ENCODE assay signal across 1 cellular context in the genomic region with DNA sequence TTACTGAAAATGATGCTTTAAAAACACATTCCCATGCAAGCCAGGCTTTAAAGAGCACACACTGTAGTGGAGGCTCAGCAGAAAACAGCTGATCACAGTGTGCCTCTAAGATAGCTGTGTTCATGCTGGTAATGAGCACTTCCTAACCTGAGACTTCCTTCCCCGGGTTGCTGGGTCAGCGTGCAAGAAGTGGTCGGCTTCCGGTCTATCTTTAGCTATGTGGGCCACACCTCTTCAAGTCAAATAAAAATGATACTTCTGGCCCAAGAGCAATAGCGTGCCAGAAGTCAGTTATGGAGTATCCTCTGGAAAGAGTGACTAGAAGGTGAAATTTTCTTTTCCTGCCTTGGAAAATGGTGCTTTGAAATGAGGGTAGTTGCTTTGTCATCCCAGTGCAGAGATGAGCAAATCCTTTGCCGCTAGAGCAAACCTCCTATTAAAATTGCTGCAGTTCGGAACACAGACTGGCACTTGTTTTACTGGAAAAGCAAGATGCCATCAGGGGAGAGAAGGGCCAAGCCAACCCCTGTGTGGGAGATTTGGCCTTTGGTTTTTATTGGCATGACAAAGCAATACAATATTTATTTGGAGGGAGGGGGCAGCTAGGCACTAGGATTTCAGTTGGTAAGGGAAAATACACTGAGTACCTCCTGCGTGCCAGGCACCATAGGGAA.
TF ChIP-seq lines count a peak whose summit lies in the region.

No MANE protein-coding gene starts in this region.

TF ChIP-seq in K562, 482 proteins besides CTCF, POLR2A, EP300 and RAD21 (continued from another document and continues in another):
- TF ChIP-seq, protein P1, sequence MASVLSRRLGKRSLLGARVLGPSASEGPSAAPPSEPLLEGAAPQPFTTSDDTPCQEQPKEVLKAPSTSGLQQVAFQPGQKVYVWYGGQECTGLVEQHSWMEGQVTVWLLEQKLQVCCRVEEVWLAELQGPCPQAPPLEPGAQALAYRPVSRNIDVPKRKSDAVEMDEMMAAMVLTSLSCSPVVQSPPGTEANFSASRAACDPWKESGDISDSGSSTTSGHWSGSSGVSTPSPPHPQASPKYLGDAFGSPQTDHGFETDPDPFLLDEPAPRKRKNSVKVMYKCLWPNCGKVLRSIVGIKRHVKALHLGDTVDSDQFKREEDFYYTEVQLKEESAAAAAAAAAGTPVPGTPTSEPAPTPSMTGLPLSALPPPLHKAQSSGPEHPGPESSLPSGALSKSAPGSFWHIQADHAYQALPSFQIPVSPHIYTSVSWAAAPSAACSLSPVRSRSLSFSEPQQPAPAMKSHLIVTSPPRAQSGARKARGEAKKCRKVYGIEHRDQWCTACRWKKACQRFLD (CRISPR knock-in tag; IDR thresholded peaks at IDR 0.05): no peak
- 0 out of 2 replicates have a peak, but pooled peaks have one; percentile 38 for TF ChIP-seq NKRF (IDR thresholded peaks at IDR 0.05; ENCODE audit: borderline replicate concordance)
- TF ChIP-seq, protein P2, sequence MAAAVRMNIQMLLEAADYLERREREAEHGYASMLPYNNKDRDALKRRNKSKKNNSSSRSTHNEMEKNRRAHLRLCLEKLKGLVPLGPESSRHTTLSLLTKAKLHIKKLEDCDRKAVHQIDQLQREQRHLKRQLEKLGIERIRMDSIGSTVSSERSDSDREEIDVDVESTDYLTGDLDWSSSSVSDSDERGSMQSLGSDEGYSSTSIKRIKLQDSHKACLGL (CRISPR knock-in tag; IDR thresholded peaks at IDR 0.05; ENCODE audit: borderline replicate concordance, poor library complexity, severe bottlenecking): no peak
- TF ChIP-seq CREBBP (IDR thresholded peaks at IDR 0.05; ENCODE audit: low read depth, low read length): no peak
- TF ChIP-seq, protein P3, sequence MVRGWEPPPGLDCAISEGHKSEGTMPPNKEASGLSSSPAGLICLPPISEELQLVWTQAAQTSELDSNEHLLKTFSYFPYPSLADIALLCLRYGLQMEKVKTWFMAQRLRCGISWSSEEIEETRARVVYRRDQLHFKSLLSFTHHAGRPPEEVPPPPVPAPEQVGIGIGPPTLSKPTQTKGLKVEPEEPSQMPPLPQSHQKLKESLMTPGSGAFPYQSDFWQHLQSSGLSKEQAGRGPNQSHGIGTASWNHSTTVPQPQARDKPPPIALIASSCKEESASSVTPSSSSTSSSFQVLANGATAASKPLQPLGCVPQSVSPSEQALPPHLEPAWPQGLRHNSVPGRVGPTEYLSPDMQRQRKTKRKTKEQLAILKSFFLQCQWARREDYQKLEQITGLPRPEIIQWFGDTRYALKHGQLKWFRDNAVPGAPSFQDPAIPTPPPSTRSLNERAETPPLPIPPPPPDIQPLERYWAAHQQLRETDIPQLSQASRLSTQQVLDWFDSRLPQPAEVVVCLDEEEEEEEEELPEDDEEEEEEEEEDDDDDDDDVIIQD (CRISPR knock-in tag; IDR thresholded peaks at IDR 0.05): no peak
- TF ChIP-seq, protein P4, sequence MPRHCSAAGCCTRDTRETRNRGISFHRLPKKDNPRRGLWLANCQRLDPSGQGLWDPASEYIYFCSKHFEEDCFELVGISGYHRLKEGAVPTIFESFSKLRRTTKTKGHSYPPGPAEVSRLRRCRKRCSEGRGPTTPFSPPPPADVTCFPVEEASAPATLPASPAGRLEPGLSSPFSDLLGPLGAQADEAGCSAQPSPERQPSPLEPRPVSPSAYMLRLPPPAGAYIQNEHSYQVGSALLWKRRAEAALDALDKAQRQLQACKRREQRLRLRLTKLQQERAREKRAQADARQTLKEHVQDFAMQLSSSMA (CRISPR knock-in tag; IDR thresholded peaks at IDR 0.05): no peak
- TF ChIP-seq TEAD2 (tag; IDR thresholded peaks at IDR 0.05): no peak
- TF ChIP-seq TAF15 (IDR thresholded peaks at IDR 0.05; ENCODE audit: low read depth, low read length): no peak
- TF ChIP-seq, protein P5, sequence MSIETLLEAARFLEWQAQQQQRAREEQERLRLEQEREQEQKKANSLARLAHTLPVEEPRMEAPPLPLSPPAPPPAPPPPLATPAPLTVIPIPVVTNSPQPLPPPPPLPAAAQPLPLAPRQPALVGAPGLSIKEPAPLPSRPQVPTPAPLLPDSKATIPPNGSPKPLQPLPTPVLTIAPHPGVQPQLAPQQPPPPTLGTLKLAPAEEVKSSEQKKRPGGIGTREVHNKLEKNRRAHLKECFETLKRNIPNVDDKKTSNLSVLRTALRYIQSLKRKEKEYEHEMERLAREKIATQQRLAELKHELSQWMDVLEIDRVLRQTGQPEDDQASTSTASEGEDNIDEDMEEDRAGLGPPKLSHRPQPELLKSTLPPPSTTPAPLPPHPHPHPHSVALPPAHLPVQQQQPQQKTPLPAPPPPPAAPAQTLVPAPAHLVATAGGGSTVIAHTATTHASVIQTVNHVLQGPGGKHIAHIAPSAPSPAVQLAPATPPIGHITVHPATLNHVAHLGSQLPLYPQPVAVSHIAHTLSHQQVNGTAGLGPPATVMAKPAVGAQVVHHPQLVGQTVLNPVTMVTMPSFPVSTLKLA (conservative IDR thresholded peaks at IDR 0.05): peak; percentile 23 to 62; a peak in 2 of 4 replicates
- no peak for TF ChIP-seq MYBL2 (IDR thresholded peaks at IDR 0.05; ENCODE audit: low read depth)
- TF ChIP-seq MYBL2 (CRISPR knock-in tag; IDR thresholded peaks at IDR 0.05; ENCODE audit: borderline replicate concordance): no peak
- no peak for TF ChIP-seq THRB (CRISPR knock-in tag; conservative IDR thresholded peaks at IDR 0.05)
- TF ChIP-seq SUPT5H (IDR thresholded peaks at IDR 0.05): no peak
- peak; percentile 68; the same call in 1 of the 2 replicates for TF ChIP-seq ARID1B (IDR thresholded peaks at IDR 0.05)
- TF ChIP-seq THRA (IDR thresholded peaks at IDR 0.05): no peak
- no peak for TF ChIP-seq TSC22D4 (tag; IDR thresholded peaks at IDR 0.05)
- TF ChIP-seq, protein P6, sequence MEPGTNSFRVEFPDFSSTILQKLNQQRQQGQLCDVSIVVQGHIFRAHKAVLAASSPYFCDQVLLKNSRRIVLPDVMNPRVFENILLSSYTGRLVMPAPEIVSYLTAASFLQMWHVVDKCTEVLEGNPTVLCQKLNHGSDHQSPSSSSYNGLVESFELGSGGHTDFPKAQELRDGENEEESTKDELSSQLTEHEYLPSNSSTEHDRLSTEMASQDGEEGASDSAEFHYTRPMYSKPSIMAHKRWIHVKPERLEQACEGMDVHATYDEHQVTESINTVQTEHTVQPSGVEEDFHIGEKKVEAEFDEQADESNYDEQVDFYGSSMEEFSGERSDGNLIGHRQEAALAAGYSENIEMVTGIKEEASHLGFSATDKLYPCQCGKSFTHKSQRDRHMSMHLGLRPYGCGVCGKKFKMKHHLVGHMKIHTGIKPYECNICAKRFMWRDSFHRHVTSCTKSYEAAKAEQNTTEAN (CRISPR knock-in tag; IDR thresholded peaks at IDR 0.05): no peak
- TF ChIP-seq PHB2 (IDR thresholded peaks at IDR 0.05; ENCODE audit: low read depth): no peak
- TF ChIP-seq ZBTB7A (IDR thresholded peaks at IDR 0.05; ENCODE audit: borderline replicate concordance, control insufficient read depth, low read depth, low read length): no peak
- TF ChIP-seq, protein P7, sequence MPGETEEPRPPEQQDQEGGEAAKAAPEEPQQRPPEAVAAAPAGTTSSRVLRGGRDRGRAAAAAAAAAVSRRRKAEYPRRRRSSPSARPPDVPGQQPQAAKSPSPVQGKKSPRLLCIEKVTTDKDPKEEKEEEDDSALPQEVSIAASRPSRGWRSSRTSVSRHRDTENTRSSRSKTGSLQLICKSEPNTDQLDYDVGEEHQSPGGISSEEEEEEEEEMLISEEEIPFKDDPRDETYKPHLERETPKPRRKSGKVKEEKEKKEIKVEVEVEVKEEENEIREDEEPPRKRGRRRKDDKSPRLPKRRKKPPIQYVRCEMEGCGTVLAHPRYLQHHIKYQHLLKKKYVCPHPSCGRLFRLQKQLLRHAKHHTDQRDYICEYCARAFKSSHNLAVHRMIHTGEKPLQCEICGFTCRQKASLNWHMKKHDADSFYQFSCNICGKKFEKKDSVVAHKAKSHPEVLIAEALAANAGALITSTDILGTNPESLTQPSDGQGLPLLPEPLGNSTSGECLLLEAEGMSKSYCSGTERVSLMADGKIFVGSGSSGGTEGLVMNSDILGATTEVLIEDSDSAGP (CRISPR knock-in tag; IDR thresholded peaks at IDR 0.05): no peak
- no peak for TF ChIP-seq HDAC3 (IDR thresholded peaks at IDR 0.05; ENCODE audit: borderline replicate concordance, partially characterized antibody)
- TF ChIP-seq KLF16 (IDR thresholded peaks at IDR 0.05): no peak
- TF ChIP-seq KDM4B (IDR thresholded peaks at IDR 0.05; ENCODE audit: borderline replicate concordance in 2 of 2, low read depth in 1 of 2): no peak
- TF ChIP-seq SNRNP70 (optimal IDR thresholded peaks at IDR 0.05; ENCODE audit: low read depth, low read length): no peak
- no peak for TF ChIP-seq XRCC3 (IDR thresholded peaks at IDR 0.05)
- 0 out of 4 replicates have a peak, but pooled peaks of 1 of the 2 experiments have one; percentile 47 for TF ChIP-seq ARNT (IDR thresholded peaks at IDR 0.05)
- TF ChIP-seq CREB1 (IDR thresholded peaks at IDR 0.05): no peak
- TF ChIP-seq CREB1 (CRISPR knock-in tag; IDR thresholded peaks at IDR 0.05): no peak
- no peak for TF ChIP-seq ZNF644 (tag; IDR thresholded peaks at IDR 0.05; ENCODE audit: low read depth)
- TF ChIP-seq AFF1 (IDR thresholded peaks at IDR 0.05; ENCODE audit: low read depth in 1 of 2, partially characterized antibody in 2 of 2): no peak
- no peak for TF ChIP-seq TAL1 (IDR thresholded peaks at IDR 0.05)
- TF ChIP-seq KAT8 (IDR thresholded peaks at IDR 0.05; ENCODE audit: low read depth): no peak
- no peak for TF ChIP-seq MCM7 (IDR thresholded peaks at IDR 0.05)
- no peak for TF ChIP-seq CAMTA2 (CRISPR knock-in tag; conservative IDR thresholded peaks at IDR 0.05)
- no peak for TF ChIP-seq ZKSCAN3 (CRISPR knock-in tag; IDR thresholded peaks at IDR 0.05)
- TF ChIP-seq POLR2H (tag; IDR thresholded peaks at IDR 0.05; ENCODE audit: low read depth): no peak
- no peak for TF ChIP-seq NR1H2 (CRISPR knock-in tag; IDR thresholded peaks at IDR 0.05)
- TF ChIP-seq RCOR1 (IDR thresholded peaks at IDR 0.05; ENCODE audit: borderline replicate concordance in 1 of 2, low read depth in 2 of 2, low read length in 2 of 2): peak in 1 of 2 experiments; percentile 13; a peak in 1 of 4 replicates
- TF ChIP-seq ATF2 (CRISPR knock-in tag; IDR thresholded peaks at IDR 0.05): no peak
